In genomic region chr17:18960803-18961511, GRCh38 we compare ENCODE assay signal across 8 cellular contexts. TPM values are rescaled to one million over a fixed set of nuclear protein-coding genes. Genes with fewer than 3 reads are reported as not detected.
DNase-seq lines count a peak whose midpoint lies in the region; FAIRE-seq and TF ChIP-seq lines count a peak whose summit lies in the region.

No MANE protein-coding gene starts in this region.

- H3K79me2 ChIP-seq in parathyroid adenoma: no peaks in the 10 kb centered on the region

- H3K27ac ChIP-seq in SJSA1 (peak overlapping the region; percentile 2; the same call in 1 of the 2 replicates), parathyroid adenoma (no peak overlapping the region)

- H3K4me3 ChIP-seq in BE2C (ENCODE audit: low read depth, low read length): no peak overlapping the region
- no peak overlapping the region for H3K4me3 ChIP-seq in SJSA1
- H3K4me3 ChIP-seq in parathyroid adenoma (ENCODE audit: low read depth, low read length): no peak overlapping the region

- DNase-seq in BE2C: peak; percentile 78
- peak; percentile 84 for DNase-seq in GM19238 (ENCODE audit: insufficient read length, low spot score)
- peak; percentile 83 for DNase-seq in HuH-7 (ENCODE audit: low spot score)
- peak; percentile 59 to 78 for DNase-seq in SJSA1 (ENCODE audit: low read depth in 1 of 2, low spot score in 2 of 2)
- DNase-seq in activated effector memory CD4-positive, alpha-beta T cell treated with anti-CD3 and anti-CD28 coated beads, Interleukin-2, amount 50 U/mL, for 16 hours: peak; percentile 92
- DNase-seq in germinal center (ENCODE audit: low spot score): peak; percentile 81
- peak; percentile 84 for DNase-seq in urothelium cell line (ENCODE audit: low spot score)

- no peaks in the 10 kb centered on the region for H3K9me3 ChIP-seq in BE2C
- H3K9me3 ChIP-seq in SJSA1 (replicated peaks): no peaks in the 10 kb centered on the region
- no peaks in the 10 kb centered on the region for H3K9me3 ChIP-seq in parathyroid adenoma (ENCODE audit: control insufficient read depth, low read length)

- peak overlapping the region; percentile 47 for H2AFZ ChIP-seq in parathyroid adenoma

- H3K27me3 ChIP-seq in BE2C: no peaks in the 10 kb centered on the region
- no peaks in the 10 kb centered on the region for H3K27me3 ChIP-seq in SJSA1 (replicated peaks)
- no peaks in the 10 kb centered on the region for H3K27me3 ChIP-seq in parathyroid adenoma (ENCODE audit: control insufficient read depth, insufficient read depth, low read length)

- no peak overlapping the region for H3K9ac ChIP-seq in parathyroid adenoma

- TF ChIP-seq CTCF in BE2C (IDR thresholded peaks at IDR 0.05; ENCODE audit: low read depth, low read length) (peak; percentile 71), parathyroid adenoma (IDR thresholded peaks at IDR 0.05) (peak; percentile 96)

- no peaks in the 10 kb centered on the region for H3K4me1 ChIP-seq in BE2C
- peaks cover 59% of the 10 kb centered on the region for H3K4me1 ChIP-seq in SJSA1 (replicated peaks)
- no peaks in the 10 kb centered on the region for H3K4me1 ChIP-seq in parathyroid adenoma

- no peaks in the 10 kb centered on the region for H3K36me3 ChIP-seq in BE2C
- H3K36me3 ChIP-seq in SJSA1: no peaks in the 10 kb centered on the region
- H3K36me3 ChIP-seq in parathyroid adenoma (ENCODE audit: control insufficient read depth, insufficient read depth, low read length): no peaks in the 10 kb centered on the region

- no peak for FAIRE-seq in urothelium cell line (lab: Jason Lieb, UNC)

- no peak overlapping the region for H3K4me2 ChIP-seq in parathyroid adenoma (ENCODE audit: low read length)

RNA-seq across cellular contexts. Expression of gene SLC5A10, which starts 9.0 kb away (rescaled TPM):
- polyA plus RNA-seq in BE2C (2012; ENCODE audit: insufficient read depth, insufficient read length, low read depth): not detected
- 0.13 TPM in 1 of 2 replicates, not detected in the other for total RNA-seq in SJSA1 (2014; rRNA removed; shearing (Covaris generic))

RNA-seq across cellular contexts. Expression of gene FAM83G, which starts 43.6 kb away (rescaled TPM):
- 0.15 TPM for polyA plus RNA-seq in BE2C (2012; ENCODE audit: insufficient read depth, insufficient read length, low read depth)
- 4.8 and 6.7 TPM in 2 replicates for total RNA-seq in SJSA1 (2014; rRNA removed; shearing (Covaris generic))
